Comparison of ENCODE assay signal across 1 cellular context in the genomic region with DNA sequence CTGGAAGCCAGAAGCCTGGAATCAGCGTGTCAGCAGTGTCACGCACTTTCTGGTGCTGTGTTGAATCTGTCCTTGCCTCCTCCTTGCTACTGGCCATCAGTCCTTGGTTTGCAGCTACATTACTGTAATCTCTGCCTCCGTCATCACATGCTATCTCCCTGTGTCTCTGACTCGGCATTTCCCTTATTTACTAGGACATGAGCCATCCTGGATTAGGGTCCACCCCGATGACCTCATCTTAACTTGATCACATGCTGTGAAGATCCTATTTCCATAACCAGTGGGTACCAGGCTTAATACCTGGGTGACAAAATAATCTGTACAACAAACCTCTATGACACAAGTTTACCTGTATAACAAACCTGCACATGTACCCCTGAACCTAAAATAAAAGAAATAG.
TF ChIP-seq lines count a peak whose summit lies in the region.

No MANE protein-coding gene starts in this region.

TF ChIP-seq in HepG2, 621 proteins besides CTCF, POLR2A, EP300 and RAD21 (continued from another document):
- TF ChIP-seq ZNF710 (CRISPR knock-in tag; IDR thresholded peaks at IDR 0.05; ENCODE audit: borderline replicate concordance) = no peak
TF ChIP-seq in HepG2: peak in this region for 2.
